ENCODE assay signal across 12 cellular contexts in genomic region chr12:24360461-24360860, GRCh38.
A peak's percentile ranks its signal among the peaks of the same experiment; 100 is the strongest.
DNase-seq lines count a peak whose midpoint lies in the region; ATAC-seq, FAIRE-seq and TF ChIP-seq lines count a peak whose summit lies in the region.
"Had no signal": no experiment of that assay in that cellular context is flagged by ENCODE, and none has a peak within 500 bp of the region (broad histone marks: within the 10 kb centered on the region; RNA-seq: fewer than 3 reads in every experiment).

No MANE protein-coding gene starts in this region.

- CTCF ChIA-PET in GM12878 (lab: Yijun Ruan, JAX): interaction anchor here (2.0 kb wide), 1 partner anchor 418 kb away, joined by 4 read pairs; no protein-coding TSS in a partner anchor

- no peak overlapping the region for H3K4me3 ChIP-seq in GM12878

- SMC1A ChIA-PET in GM12878 (lab: Charles Lee; ENCODE audit: uncharacterized antibody, unreplicated experiment): interaction anchor here (1.0 to 1.3 kb wide), 4 partner anchors 46 to 477 kb away, joined by 3 to 6 read pairs (median 4); no protein-coding TSS in a partner anchor

- POLR2A ChIA-PET in GM12878 (lab: Charles Lee): no interaction called here

- 3% methylated on average over 4 of the region's 4 CpGs for WGBS in GM12878 (ENCODE audit: insufficient coverage, insufficient replicate concordance, low lambda C conversion rate, missing lambda C conversion rate)

- H3K4me1 ChIP-seq in GM12878 (ENCODE audit: control insufficient read depth, insufficient read depth, low read length): peaks cover 11% of the 10 kb centered on the region; the same call in 1 of the 2 replicates

- intact Hi-C loops in GM12878 (cut with micrococcal nuclease; ENCODE audit: unreplicated experiment): loop anchor here (5.0 to 10.0 kb wide), 3 partner anchors 256 to 474 kb away; no protein-coding TSS in a partner anchor

- H2AFZ ChIP-seq in GM12878 (ENCODE audit: control insufficient read depth, low read depth, low read length): no peak overlapping the region

- H3K27ac ChIP-seq in GM12878 (ENCODE audit: control insufficient read depth, insufficient read depth): no peak overlapping the region
- H3K27ac ChIP-seq: KMS-11 had no signal

- TF ChIP-seq RAD21 in GM12878 (IDR thresholded peaks at IDR 0.05; ENCODE audit: insufficient read depth, low read depth, low read length): no peak

- in situ Hi-C loops in GM12878 (cut with MboI): no loop called here

- TF ChIP-seq POLR2A in GM12878 (IDR thresholded peaks at IDR 0.05; ENCODE audit: low read depth, low read length): no peak

- DNase-seq in GM12878 (ENCODE audit: low read depth, low spot score) (no peak), iPS-NIHi11 (ENCODE audit: low spot score) (no peak), NCI-H524 treated with DMSO at 0.1 percent for 48 hours (lab: John Stamatoyannopoulos, UW) (no peak)
- DNase-seq in activated naive CD4-positive, alpha-beta T cell (lab: John Stamatoyannopoulos, UW): no peak
- no peak for DNase-seq in activated CD4-positive, alpha-beta T cell treated with anti-CD3 and anti-CD28 coated beads, Interleukin-2, amount 50 U/mL, for 1 hour
- DNase-seq: DMS79 treated with DMSO at 0.1 percent for 48 hours, HFFc6, NCI-H2081 treated with DMSO at 0.1 percent for 48 hours had no signal

- FAIRE-seq in GM12878 (lab: Jason Lieb, UNC): no peak

- H3K27me3 ChIP-seq in GM12878 (replicated peaks in 1 of 2; ENCODE audit: control insufficient read depth in 2 of 2, insufficient read depth in 2 of 2, low read length in 1 of 2): peaks cover 0 to 2% of the 10 kb centered on the region in 2 experiments; a peak in 2 of 4 replicates

- no peaks in the 10 kb centered on the region for H3K79me2 ChIP-seq in GM12878 (ENCODE audit: control insufficient read depth, insufficient read depth, low read length)

- no peaks in the 10 kb centered on the region; the same call in 2 of the 3 replicates for H3K9me3 ChIP-seq in GM12878 (replicated peaks; ENCODE audit: control insufficient read depth, insufficient read depth, low read length)

- no peaks in the 10 kb centered on the region for H4K20me1 ChIP-seq in GM12878 (ENCODE audit: control insufficient read depth, insufficient read depth)

- no TSS peak for BruUV-seq in GM12878 (replicated peaks; lab: Mats Ljungman, UMichigan)

- peak overlapping the region; percentile 43; the same call in 1 of the 2 replicates for H3K4me2 ChIP-seq in GM12878 (ENCODE audit: control insufficient read depth, insufficient read depth)
- H3K4me2 ChIP-seq: KMS-11 had no signal

- no peaks in the 10 kb centered on the region for H3K36me3 ChIP-seq in GM12878 (ENCODE audit: control insufficient read depth in 2 of 2, insufficient read depth in 2 of 2, low read length in 1 of 2)

- TF ChIP-seq EP300 in GM12878 (IDR thresholded peaks at IDR 0.05; ENCODE audit: borderline replicate concordance in 1 of 2, control insufficient read depth in 1 of 2, low read depth in 2 of 2, low read length in 2 of 2): no peak

- peak; percentile 29 for ATAC-seq in GM18520 (IDR thresholded peaks at IDR 0.05; ENCODE audit: unreplicated experiment)
- ATAC-seq in GM21529 (IDR thresholded peaks at IDR 0.05; ENCODE audit: unreplicated experiment): peak; percentile 53
- peak; percentile 44 for ATAC-seq in HG03095 (IDR thresholded peaks at IDR 0.05; ENCODE audit: unreplicated experiment)
- ATAC-seq in GM12878: peak; percentile 61

- no peak overlapping the region for H3K9ac ChIP-seq in GM12878 (ENCODE audit: control insufficient read depth, insufficient read depth, low read length)
- H3K9ac ChIP-seq: KMS-11 had no signal

- RAD21 ChIA-PET in GM12878 (lab: Charles Lee; ENCODE audit: unreplicated experiment): interaction anchor here (0.7 kb wide), 1 partner anchor 92 kb away, joined by 3 read pairs; no protein-coding TSS in a partner anchor

- TF ChIP-seq CTCF in GM12878 (IDR thresholded peaks at IDR 0.05 in 2 of 3, conservative IDR thresholded peaks at IDR 0.05 in 1 of 3; ENCODE audit: control insufficient read depth in 2 of 3, extremely low read depth in 1 of 3, insufficient read depth in 1 of 3, low read depth in 3 of 3, low read length in 3 of 3): no peak

TF ChIP-seq in GM12878, 131 proteins besides CTCF, POLR2A, EP300 and RAD21 (continues in another document):
- TF ChIP-seq E2F8 (IDR thresholded peaks at IDR 0.05; ENCODE audit: low read depth, partially characterized antibody) (no peak), PRDM15 (CRISPR knock-in tag; IDR thresholded peaks at IDR 0.05) (no peak), CEBPB (IDR thresholded peaks at IDR 0.05; ENCODE audit: borderline replicate concordance in 1 of 2, low read depth in 2 of 2, low read length in 2 of 2) (no peak), NFYA (IDR thresholded peaks at IDR 0.05; ENCODE audit: borderline replicate concordance, low read depth, low read length) (no peak), ZNF24 (IDR thresholded peaks at IDR 0.05) (no peak), MEF2A (IDR thresholded peaks at IDR 0.05; ENCODE audit: insufficient read depth, low read depth, low read length) (no peak), ATF2 (IDR thresholded peaks at IDR 0.05; ENCODE audit: low read length) (no peak), SREBF1 (IDR thresholded peaks at IDR 0.05; ENCODE audit: low read length) (no peak), SPI1 (IDR thresholded peaks at IDR 0.05; ENCODE audit: borderline replicate concordance, insufficient read depth, low read depth, low read length) (no peak), ZNF207 (IDR thresholded peaks at IDR 0.05; ENCODE audit: borderline replicate concordance) (no peak), BCL3 (IDR thresholded peaks at IDR 0.05; ENCODE audit: borderline replicate concordance, insufficient read depth, low read depth, low read length, poor library complexity, severe bottlenecking) (no peak), BCL11A (IDR thresholded peaks at IDR 0.05; ENCODE audit: low read depth, low read length) (no peak)
